33 cellular contexts compared by ENCODE assay signal in the genomic region with DNA sequence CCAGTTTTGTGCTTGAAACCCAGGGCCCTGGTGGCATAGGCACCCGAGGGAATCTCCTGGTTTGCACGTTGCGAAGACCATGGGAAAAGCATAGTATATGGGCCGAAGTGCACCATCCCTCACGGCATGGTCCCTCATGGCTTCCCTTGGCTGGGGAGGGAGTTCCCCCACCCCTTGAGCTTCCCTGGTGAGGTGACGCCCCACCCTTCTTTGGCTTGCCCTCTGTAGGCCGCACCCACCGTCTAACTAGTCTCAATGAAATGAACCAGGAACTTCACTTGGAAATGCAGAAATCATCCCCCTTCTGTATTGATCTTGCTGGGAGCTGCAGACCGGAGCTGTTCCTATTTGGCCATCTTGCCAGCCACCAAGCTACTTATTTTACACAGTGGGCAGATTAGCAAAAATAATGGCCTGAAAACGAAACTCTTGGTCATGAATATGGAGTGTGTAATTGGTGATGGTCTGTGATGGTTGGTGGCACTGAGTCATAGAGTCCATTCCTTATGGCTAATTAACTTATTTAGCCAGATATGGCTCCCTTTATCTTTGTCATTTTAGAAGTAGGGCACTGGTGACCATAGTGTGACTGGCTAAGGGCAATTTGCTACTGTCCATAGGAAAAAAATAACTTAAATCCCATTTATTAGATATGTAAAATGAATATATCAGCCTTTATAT. TPM values are rescaled to one million over a fixed set of nuclear protein-coding genes. Genes with fewer than 3 reads are reported as not detected.
"Had no signal": no experiment of that assay in that cellular context is flagged by ENCODE, and none has a peak within 500 bp of the region (broad histone marks: within the 10 kb centered on the region; RNA-seq: fewer than 3 reads in every experiment).

No MANE protein-coding gene starts in this region.

- ATAC-seq: activated CD4-positive, alpha-beta T cell treated with anti-CD3 and anti-CD28 coated beads for 36 hours; activated CD8-positive, alpha-beta memory T cell treated with anti-CD3 and anti-CD28 coated beads, Interleukin-2, amount 10 ng/mL, durations not matched to agents 7 days and 5 days; activated CD8-positive, alpha-beta T cell treated with anti-CD3 and anti-CD28 coated beads, Interleukin-2, amount 10 ng/mL, durations not matched to agents 7 days and 5 days; gastroesophageal sphincter had no signal

- H3K4me1 Mint-ChIP-seq: activated CD4-positive, alpha-beta T cell treated with anti-CD3 and anti-CD28 coated beads for 36 hours; activated CD4-positive, alpha-beta T cell treated with anti-CD3 and anti-CD28 coated beads, Interleukin-2, amount 10 ng/mL, durations not matched to agents 24 days and 14 days; activated CD8-positive, alpha-beta memory T cell treated with anti-CD3 and anti-CD28 coated beads, Interleukin-2, amount 10 ng/mL, durations not matched to agents 7 days and 5 days had no signal

- FAIRE-seq: astrocyte, bronchial epithelial cell, endometrium, endothelial cell of umbilical vein had no signal

- H3K36me3 Mint-ChIP-seq: activated CD4-positive, alpha-beta memory T cell treated with anti-CD3 and anti-CD28 coated beads for 36 hours; activated CD8-positive, alpha-beta memory T cell treated with anti-CD3 and anti-CD28 coated beads, Interleukin-2, amount 10 ng/mL, durations not matched to agents 7 days and 5 days; activated naive CD8-positive, alpha-beta T cell had no signal

- DNase-seq: activated CD4-positive, alpha-beta memory T cell treated with anti-CD3 and anti-CD28 coated beads for 36 hours; activated CD4-positive, alpha-beta T cell treated with anti-CD3 and anti-CD28 coated beads for 36 hours; activated CD4-positive, alpha-beta T cell treated with anti-CD3 and anti-CD28 coated beads, Interleukin-2, amount 10 ng/mL, durations not matched to agents 24 days and 14 days; activated CD4-positive, CD25-positive, alpha-beta regulatory T cell; activated CD4-positive, CD25-positive, alpha-beta regulatory T cell treated with anti-CD3 and anti-CD28 coated beads, Interleukin-2, amount 50 U/mL, for 72 hours; activated CD8-positive, alpha-beta memory T cell treated with anti-CD3 and anti-CD28 coated beads, Interleukin-2, amount 10 ng/mL, durations not matched to agents 7 days and 5 days; activated CD8-positive, alpha-beta memory T cell treated with anti-CD3 and anti-CD28 coated beads, Interleukin-2, amount 50 U/mL, for 4 hours; activated CD8-positive, alpha-beta T cell treated with anti-CD3 and anti-CD28 coated beads, Interleukin-2, amount 10 ng/mL, durations not matched to agents 7 days and 5 days; activated effector memory CD4-positive, alpha-beta T cell treated with anti-CD3 and anti-CD28 coated beads, Interleukin-2, amount 50 U/mL, for 16 hours; activated naive CD4-positive, alpha-beta T cell treated with anti-CD3 and anti-CD28 coated beads for 36 hours; activated T-cell treated with anti-CD3 and anti-CD28 coated beads, Interleukin-2, amount 50 U/mL, for 1 hour; activated T-cell treated with anti-CD3 and anti-CD28 coated beads, Interleukin-2, amount 50 U/mL, for 48 hours; amniotic stem cell; anterior cingulate cortex; brain microvascular endothelial cell; caudate nucleus; colonic mucosa; effector CD8-positive, alpha-beta T cell; esophagus squamous epithelium; head of caudate nucleus; T-helper 2 cell had no signal

- H3K9me3 ChIP-seq: colonic mucosa, esophagus squamous epithelium, gastroesophageal sphincter had no signal

- H3K36me3 ChIP-seq: brain microvascular endothelial cell, colonic mucosa, esophagus squamous epithelium had no signal

- H3K9me3 Mint-ChIP-seq: activated CD4-positive, alpha-beta memory T cell treated with anti-CD3 and anti-CD28 coated beads for 36 hours; activated naive CD4-positive, alpha-beta T cell treated with anti-CD3 and anti-CD28 coated beads for 36 hours; activated T-helper 1 cell treated with anti-CD3 and anti-CD28 coated beads, Interleukin-12 subunit alpha, Interleukin-12 subunit beta, Interleukin-2, Interleukin-4 antibody, amounts not matched to agents 30 ng/mL and 10 ng/mL and 1 ng/mL, durations not matched to agents 14 hours and 24 hours and 36 hours; activated T-helper 2 cell treated with anti-CD3 and anti-CD28 coated beads, Interferon-gamma antibody, Interleukin-2, Interleukin-4, amounts not matched to agents 10 μg/mL and 5 μg/mL and 100 μg/mL, durations not matched to agents 14 hours and 24 hours and 36 hours had no signal

- H3K4me3 Mint-ChIP-seq: activated CD4-positive, alpha-beta memory T cell treated with anti-CD3 and anti-CD28 coated beads for 36 hours; activated CD4-positive, alpha-beta T cell treated with anti-CD3 and anti-CD28 coated beads for 36 hours; activated CD4-positive, alpha-beta T cell treated with anti-CD3 and anti-CD28 coated beads, Interleukin-2, amount 10 ng/mL, durations not matched to agents 24 days and 14 days; activated CD8-positive, alpha-beta memory T cell treated with anti-CD3 and anti-CD28 coated beads, Interleukin-2, amount 10 ng/mL, durations not matched to agents 7 days and 5 days; activated CD8-positive, alpha-beta T cell treated with anti-CD3 and anti-CD28 coated beads, Interleukin-2, amount 10 ng/mL, durations not matched to agents 7 days and 5 days; activated naive CD4-positive, alpha-beta T cell treated with anti-CD3 and anti-CD28 coated beads for 36 hours; activated naive CD8-positive, alpha-beta T cell; activated T-helper 1 cell treated with anti-CD3 and anti-CD28 coated beads, Interleukin-12 subunit alpha, Interleukin-12 subunit beta, Interleukin-2, Interleukin-4 antibody, amounts not matched to agents 30 ng/mL and 10 ng/mL and 1 ng/mL, durations not matched to agents 14 hours and 24 hours and 36 hours had no signal

- H3K27me3 ChIP-seq: brain microvascular endothelial cell, colonic mucosa, esophagus squamous epithelium, gastroesophageal sphincter had no signal

- H3K27me3 Mint-ChIP-seq: activated CD4-positive, alpha-beta memory T cell treated with anti-CD3 and anti-CD28 coated beads for 36 hours; activated CD8-positive, alpha-beta memory T cell treated with anti-CD3 and anti-CD28 coated beads, Interleukin-2, amount 10 ng/mL, durations not matched to agents 7 days and 5 days had no signal

- H3K4me3 ChIP-seq: colonic mucosa, esophagus squamous epithelium, gastroesophageal sphincter had no signal

- H3K4me1 ChIP-seq: colonic mucosa, esophagus squamous epithelium had no signal

- H3K27ac ChIP-seq: brain microvascular endothelial cell, colonic mucosa, epithelial cell of prostate, esophagus squamous epithelium, gastroesophageal sphincter had no signal

- H3K27ac Mint-ChIP-seq: activated CD4-positive, alpha-beta memory T cell treated with anti-CD3 and anti-CD28 coated beads for 36 hours; activated CD4-positive, alpha-beta T cell treated with anti-CD3 and anti-CD28 coated beads for 36 hours; activated CD4-positive, alpha-beta T cell treated with anti-CD3 and anti-CD28 coated beads, Interleukin-2, amount 10 ng/mL, durations not matched to agents 24 days and 14 days; activated CD8-positive, alpha-beta memory T cell treated with anti-CD3 and anti-CD28 coated beads, Interleukin-2, amount 10 ng/mL, durations not matched to agents 7 days and 5 days; activated CD8-positive, alpha-beta T cell treated with anti-CD3 and anti-CD28 coated beads, Interleukin-2, amount 10 ng/mL, durations not matched to agents 7 days and 5 days; activated naive CD4-positive, alpha-beta T cell treated with anti-CD3 and anti-CD28 coated beads for 36 hours; activated naive CD8-positive, alpha-beta T cell; activated T-helper 1 cell treated with anti-CD3 and anti-CD28 coated beads, Interleukin-12 subunit alpha, Interleukin-12 subunit beta, Interleukin-2, Interleukin-4 antibody, amounts not matched to agents 30 ng/mL and 10 ng/mL and 1 ng/mL, durations not matched to agents 14 hours and 24 hours and 36 hours; activated T-helper 2 cell treated with anti-CD3 and anti-CD28 coated beads, Interferon-gamma antibody, Interleukin-2, Interleukin-4, amounts not matched to agents 10 μg/mL and 5 μg/mL and 100 μg/mL, durations not matched to agents 14 hours and 24 hours and 36 hours had no signal

RNA-seq across cellular contexts. Expression of gene KCNJ8, which starts 21.3 kb away (rescaled TPM):
- total RNA-seq: activated CD4-positive, alpha-beta memory T cell treated with anti-CD3 and anti-CD28 coated beads for 36 hours; activated CD4-positive, alpha-beta T cell treated with anti-CD3 and anti-CD28 coated beads for 36 hours; activated CD4-positive, alpha-beta T cell treated with anti-CD3 and anti-CD28 coated beads, Interleukin-2, amount 10 ng/mL, durations not matched to agents 24 days and 14 days; activated CD8-positive, alpha-beta memory T cell treated with anti-CD3 and anti-CD28 coated beads for 36 hours; activated CD8-positive, alpha-beta memory T cell treated with anti-CD3 and anti-CD28 coated beads, Interleukin-2, amount 10 ng/mL, durations not matched to agents 7 days and 5 days; activated CD8-positive, alpha-beta T cell treated with anti-CD3 and anti-CD28 coated beads, Interleukin-2, amount 10 ng/mL, durations not matched to agents 7 days and 5 days; activated naive CD4-positive, alpha-beta T cell treated with anti-CD3 and anti-CD28 coated beads for 36 hours; activated T-helper 1 cell treated with anti-CD3 and anti-CD28 coated beads, Interleukin-12 subunit alpha, Interleukin-12 subunit beta, Interleukin-2, Interleukin-4 antibody, amounts not matched to agents 30 ng/mL and 10 ng/mL and 1 ng/mL, durations not matched to agents 14 hours and 24 hours and 36 hours; activated T-helper 2 cell treated with anti-CD3 and anti-CD28 coated beads, Interferon-gamma antibody, Interleukin-2, Interleukin-4, amounts not matched to agents 10 μg/mL and 5 μg/mL and 100 μg/mL, durations not matched to agents 14 hours and 24 hours and 36 hours; dermis microvascular lymphatic vessel endothelial cell; endothelial cell of umbilical vein; T-helper 1 cell treated with Interleukin-12 subunit alpha and Interleukin-12 subunit beta and Interleukin-4 antibody, amounts not matched to agents 30 ng/mL and 1 ng/mL, for 36 hours had no signal
- polyA plus RNA-seq: endothelial cell of umbilical vein had no signal
